In genomic region chr11:74749127-74749964, GRCh38 we compare ENCODE assay signal across 8 cellular contexts. TPM values are rescaled to one million over a fixed set of nuclear protein-coding genes. Genes with fewer than 3 reads are reported as not detected.
A peak's percentile ranks its signal among the peaks of the same experiment; 100 is the strongest.
DNase-seq lines count a peak whose midpoint lies in the region; ATAC-seq and TF ChIP-seq lines count a peak whose summit lies in the region.

No MANE protein-coding gene starts in this region.

- no peaks in the 10 kb centered on the region for H3K9me3 ChIP-seq in DND-41 (ENCODE audit: insufficient read depth, low read length, severe bottlenecking)
- no peaks in the 10 kb centered on the region for H3K9me3 ChIP-seq in right cardiac atrium (ENCODE audit: control insufficient read depth, low read length)

- H3K4me3 ChIP-seq in DND-41 (ENCODE audit: low read depth in 1 of 2, low read length in 2 of 2) (peak overlapping the region; percentile 68 to 74), HL-60 (replicated peaks; ENCODE audit: insufficient read depth, low read length) (peak overlapping the region; percentile 50), right cardiac atrium (ENCODE audit: low read length) (peak overlapping the region; percentile 97)

- H4K20me1 ChIP-seq in DND-41 (ENCODE audit: insufficient read depth, low read length), result peaks cover 7% of the 10 kb centered on the region; the same call in 1 of the 2 replicates

- H3K27me3 ChIP-seq in DND-41 (ENCODE audit: insufficient read depth, low read length, poor library complexity) (no peaks in the 10 kb centered on the region), HL-60 (ENCODE audit: insufficient read depth, poor library complexity, severe bottlenecking) (no peaks in the 10 kb centered on the region), right cardiac atrium (ENCODE audit: control insufficient read depth, insufficient read depth) (no peaks in the 10 kb centered on the region)

- H3K27ac ChIP-seq in DND-41 (ENCODE audit: low read length), result peak overlapping the region; percentile 76
- peak overlapping the region; percentile 73; the same call in 1 of the 2 replicates for H3K27ac ChIP-seq in HL-60 (replicated peaks)
- H3K27ac ChIP-seq in adipose tissue (ENCODE audit: low read depth, low read length), result peak overlapping the region; percentile 94
- peak overlapping the region; percentile 94 for H3K27ac ChIP-seq in right cardiac atrium (ENCODE audit: low read length)

- H3K36me3 ChIP-seq in DND-41 (ENCODE audit: insufficient read depth, low read length), result no peaks in the 10 kb centered on the region; the same call in 1 of the 2 replicates

- H3K9ac ChIP-seq in DND-41 (ENCODE audit: low read depth, low read length), result peak overlapping the region; percentile 94

- 0 to 1% (median 1%) methylated on average over 39 to 63 of the region's 63 CpGs for WGBS in adipose tissue, 3 donors
- under 1% methylated on average over 63 of the region's 63 CpGs for WGBS in right cardiac atrium

- H3K79me2 ChIP-seq in DND-41 (ENCODE audit: insufficient read depth, low read length), result peaks cover 61% of the 10 kb centered on the region

- ATAC-seq in DND-41 (ENCODE audit: insufficient read depth, low read depth) (peak; percentile 63), right cardiac atrium (peak; percentile 50 to 55)

- peaks cover 34% of the 10 kb centered on the region for H3K4me1 ChIP-seq in DND-41 (ENCODE audit: insufficient read depth, low read length)
- peaks cover 7% of the 10 kb centered on the region for H3K4me1 ChIP-seq in right cardiac atrium (ENCODE audit: control insufficient read depth, insufficient read depth, low read length)

- peak overlapping the region; percentile 78 for H3K4me2 ChIP-seq in DND-41 (ENCODE audit: insufficient read depth, low read length)

- intact Hi-C loops in right cardiac atrium (cut with DNase I), result loop anchor here in 1 of 4 donors (10.0 kb wide), 1 partner anchor 255 kb away; the partner anchor contains the start of gene LIPT2

- TF ChIP-seq CTCF in DND-41 (IDR thresholded peaks at IDR 0.05; ENCODE audit: borderline replicate concordance, extremely low read depth, low read length, poor library complexity, severe bottlenecking), result no peak
- no peak for TF ChIP-seq CTCF in GM20000 (IDR thresholded peaks at IDR 0.05; ENCODE audit: extremely low read depth, missing control alignments)
- TF ChIP-seq CTCF in HL-60 (IDR thresholded peaks at IDR 0.05; ENCODE audit: insufficient read depth, low read length), result no peak

- DNase-seq in DND-41 (peak; percentile 71), GM20000 (ENCODE audit: low spot score) (peak; percentile 79), HL-60 (ENCODE audit: low read depth in 1 of 2, low spot score in 1 of 2) (peak; percentile 59 to 65), SKM-1 treated with dmso at 0.1 percent for 144 hours (lab: John Stamatoyannopoulos, UW; ENCODE audit: unreplicated experiment) (peak; percentile 77), right cardiac atrium (peak; percentile 49 to 82 (median 80)), retina (peak; percentile 75), NCI-H2107 treated with DMSO at 0.1 percent for 48 hours (lab: John Stamatoyannopoulos, UW; ENCODE audit: unreplicated experiment) (no peak)

- peak overlapping the region; percentile 85 for H2AFZ ChIP-seq in DND-41 (ENCODE audit: low read depth, low read length)

RNA-seq across cellular contexts. Expression of gene RNF169, which starts 0.7 kb away (rescaled TPM):
- polyA plus RNA-seq in adipose tissue (1 to 10 TPM; 2.2 to 3.4 (median 2.9) TPM), right cardiac atrium (2.5 TPM)
- total RNA-seq in right cardiac atrium, result 10 to 100 TPM in 3 of 4 donors, 1 to 10 TPM in 1; 9.9 to 11.6 (median 10.8) TPM

RNA-seq across cellular contexts. Expression of gene CHRDL2, which starts 18.1 kb away (rescaled TPM):
- 1 to 10 TPM in 1 of 3 donors, under 1 TPM in 2; 0.22 to 1.5 (median 0.34) TPM for polyA plus RNA-seq in adipose tissue
- 10 to 100 TPM in 1 of 4 donors, 1 to 10 TPM in 3; 2.7 to 11.8 (median 3.2) TPM for total RNA-seq in right cardiac atrium
- 0.97 TPM for polyA plus RNA-seq in right cardiac atrium
